ENCODE assay signal across 24 cellular contexts in the genomic region with DNA sequence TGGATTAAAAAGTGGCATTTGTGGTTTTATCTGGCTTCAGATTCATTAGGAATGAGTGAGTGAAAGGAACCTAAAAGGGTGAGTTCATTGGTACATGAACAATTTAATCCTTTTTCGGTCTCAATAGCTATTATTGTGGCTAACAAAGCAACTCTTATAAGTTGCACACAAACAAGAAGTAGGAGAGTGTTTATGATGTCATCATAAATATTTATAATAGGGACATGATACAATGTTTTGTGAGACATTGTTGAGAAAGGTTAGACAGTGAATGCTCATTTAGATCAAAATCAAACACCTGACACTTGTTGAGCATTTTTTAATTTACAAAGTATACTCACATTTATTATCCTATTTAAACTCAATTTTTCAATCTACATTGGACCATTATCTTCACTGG.
"Had no signal": no experiment of that assay in that cellular context is flagged by ENCODE, and none has a peak within 500 bp of the region (broad histone marks: within the 10 kb centered on the region; RNA-seq: fewer than 3 reads in every experiment).

No MANE protein-coding gene starts in this region.

- H3K4me1 Mint-ChIP-seq: activated naive CD8-positive, alpha-beta T cell treated with anti-CD3 and anti-CD28 coated beads, Interleukin-2, amount 50 U/mL, for 24 hours; T-cell had no signal

- H3K4me3 ChIP-seq: SK-N-MC had no signal

- H3K9me3 Mint-ChIP-seq: activated CD8-positive, alpha-beta T cell treated with anti-CD3 and anti-CD28 coated beads for 36 hours; activated naive CD4-positive, alpha-beta T cell treated with anti-CD3 and anti-CD28 coated beads, Interleukin-2, amount 50 U/mL, for 72 hours; activated naive CD8-positive, alpha-beta T cell treated with anti-CD3 and anti-CD28 coated beads, Interleukin-2, amount 50 U/mL, for 24 hours; T-cell had no signal

- H3K4me3 Mint-ChIP-seq: activated CD8-positive, alpha-beta T cell treated with anti-CD3 and anti-CD28 coated beads for 36 hours; activated naive CD8-positive, alpha-beta T cell treated with anti-CD3 and anti-CD28 coated beads, Interleukin-2, amount 50 U/mL, for 24 hours; brain; T-cell had no signal

- H3K27me3 Mint-ChIP-seq: brain had no signal

- DNase-seq: activated CD4-positive, alpha-beta T cell treated with anti-CD3 and anti-CD28 coated beads for 4 hours; activated CD8-positive, alpha-beta memory T cell treated with anti-CD3 and anti-CD28 coated beads, Interleukin-2, amount 50 U/mL, for 4 hours; activated CD8-positive, alpha-beta T cell treated with anti-CD3 and anti-CD28 coated beads for 36 hours; activated naive CD4-positive, alpha-beta T cell; activated naive CD8-positive, alpha-beta T cell treated with anti-CD3 and anti-CD28 coated beads, Interleukin-2, amount 50 U/mL, for 24 hours; amniotic stem cell; MV-4-11; NCI-H1092 treated with DMSO at 0.1 percent for 48 hours; NCI-H1417 treated with DMSO at 0.1 percent for 48 hours; NCI-H1694; NCI-H2029; NCI-H2107; NCI-H345; NCI-H510A; NCI-H526 treated with DMSO at 0.1 percent for 48 hours; NCI-H82; T-cell; T-helper 2 cell; T1000 had no signal

- H3K27ac Mint-ChIP-seq: activated CD8-positive, alpha-beta T cell treated with anti-CD3 and anti-CD28 coated beads for 36 hours; activated naive CD4-positive, alpha-beta T cell treated with anti-CD3 and anti-CD28 coated beads, Interleukin-2, amount 50 U/mL, for 72 hours; activated naive CD8-positive, alpha-beta T cell treated with anti-CD3 and anti-CD28 coated beads, Interleukin-2, amount 50 U/mL, for 24 hours; brain; T-cell had no signal

- H3K27ac ChIP-seq: KMS-11, SK-N-MC, VCaP had no signal

- H3K36me3 Mint-ChIP-seq: activated naive CD4-positive, alpha-beta T cell treated with anti-CD3 and anti-CD28 coated beads, Interleukin-2, amount 50 U/mL, for 72 hours; brain; T-cell had no signal
